Comparison of ENCODE assay signal across 1 cellular context in the genomic region with DNA sequence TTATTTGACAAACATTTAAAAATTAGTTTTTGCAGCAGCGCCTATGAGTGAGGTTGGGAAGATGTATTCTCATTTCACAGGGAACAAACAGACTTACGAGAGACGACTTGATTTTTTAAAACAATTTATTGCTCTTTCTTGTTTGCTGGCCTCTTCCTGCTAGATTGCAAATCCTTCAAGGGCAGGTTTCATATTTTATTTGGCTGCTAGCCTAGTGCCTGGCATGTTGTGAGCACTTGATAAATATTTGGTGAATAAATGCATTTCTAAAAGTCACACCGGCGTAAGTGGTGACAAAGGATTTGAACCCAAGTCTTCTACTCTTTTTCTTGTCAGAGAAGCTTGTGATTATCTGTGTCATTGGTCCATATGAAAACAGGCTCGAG.
TF ChIP-seq lines count a peak whose summit lies in the region.

No MANE protein-coding gene starts in this region.

TF ChIP-seq in GM23338, 12 proteins besides CTCF, POLR2A, EP300 and RAD21 (continued from another document):
- TF ChIP-seq, protein P1, sequence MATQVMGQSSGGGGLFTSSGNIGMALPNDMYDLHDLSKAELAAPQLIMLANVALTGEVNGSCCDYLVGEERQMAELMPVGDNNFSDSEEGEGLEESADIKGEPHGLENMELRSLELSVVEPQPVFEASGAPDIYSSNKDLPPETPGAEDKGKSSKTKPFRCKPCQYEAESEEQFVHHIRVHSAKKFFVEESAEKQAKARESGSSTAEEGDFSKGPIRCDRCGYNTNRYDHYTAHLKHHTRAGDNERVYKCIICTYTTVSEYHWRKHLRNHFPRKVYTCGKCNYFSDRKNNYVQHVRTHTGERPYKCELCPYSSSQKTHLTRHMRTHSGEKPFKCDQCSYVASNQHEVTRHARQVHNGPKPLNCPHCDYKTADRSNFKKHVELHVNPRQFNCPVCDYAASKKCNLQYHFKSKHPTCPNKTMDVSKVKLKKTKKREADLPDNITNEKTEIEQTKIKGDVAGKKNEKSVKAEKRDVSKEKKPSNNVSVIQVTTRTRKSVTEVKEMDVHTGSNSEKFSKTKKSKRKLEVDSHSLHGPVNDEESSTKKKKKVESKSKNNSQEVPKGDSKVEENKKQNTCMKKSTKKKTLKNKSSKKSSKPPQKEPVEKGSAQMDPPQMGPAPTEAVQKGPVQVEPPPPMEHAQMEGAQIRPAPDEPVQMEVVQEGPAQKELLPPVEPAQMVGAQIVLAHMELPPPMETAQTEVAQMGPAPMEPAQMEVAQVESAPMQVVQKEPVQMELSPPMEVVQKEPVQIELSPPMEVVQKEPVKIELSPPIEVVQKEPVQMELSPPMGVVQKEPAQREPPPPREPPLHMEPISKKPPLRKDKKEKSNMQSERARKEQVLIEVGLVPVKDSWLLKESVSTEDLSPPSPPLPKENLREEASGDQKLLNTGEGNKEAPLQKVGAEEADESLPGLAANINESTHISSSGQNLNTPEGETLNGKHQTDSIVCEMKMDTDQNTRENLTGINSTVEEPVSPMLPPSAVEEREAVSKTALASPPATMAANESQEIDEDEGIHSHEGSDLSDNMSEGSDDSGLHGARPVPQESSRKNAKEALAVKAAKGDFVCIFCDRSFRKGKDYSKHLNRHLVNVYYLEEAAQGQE (IDR thresholded peaks at IDR 0.05; ENCODE audit: unreplicated experiment), result no peak
- no peak for TF ChIP-seq POLR2AphosphoS5 (IDR thresholded peaks at IDR 0.05; ENCODE audit: low read depth)
- no peak for TF ChIP-seq JUNB (IDR thresholded peaks at IDR 0.05; ENCODE audit: unreplicated experiment)
- TF ChIP-seq CREB1 (CRISPR knock-in tag; IDR thresholded peaks at IDR 0.05; ENCODE audit: low read depth), result no peak
- TF ChIP-seq, protein P2, sequence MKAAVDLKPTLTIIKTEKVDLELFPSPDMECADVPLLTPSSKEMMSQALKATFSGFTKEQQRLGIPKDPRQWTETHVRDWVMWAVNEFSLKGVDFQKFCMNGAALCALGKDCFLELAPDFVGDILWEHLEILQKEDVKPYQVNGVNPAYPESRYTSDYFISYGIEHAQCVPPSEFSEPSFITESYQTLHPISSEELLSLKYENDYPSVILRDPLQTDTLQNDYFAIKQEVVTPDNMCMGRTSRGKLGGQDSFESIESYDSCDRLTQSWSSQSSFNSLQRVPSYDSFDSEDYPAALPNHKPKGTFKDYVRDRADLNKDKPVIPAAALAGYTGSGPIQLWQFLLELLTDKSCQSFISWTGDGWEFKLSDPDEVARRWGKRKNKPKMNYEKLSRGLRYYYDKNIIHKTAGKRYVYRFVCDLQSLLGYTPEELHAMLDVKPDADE (IDR thresholded peaks at IDR 0.05), result no peak
- no peak for TF ChIP-seq STAT1 (IDR thresholded peaks at IDR 0.05; ENCODE audit: unreplicated experiment)
- no peak for TF ChIP-seq EZH2phosphoT487 (IDR thresholded peaks at IDR 0.05; ENCODE audit: unreplicated experiment)
